In genomic region chr6:29753309-29753644, GRCh38 we compare ENCODE assay signal across 8 cellular contexts. TPM values are rescaled to one million over a fixed set of nuclear protein-coding genes. Genes with fewer than 3 reads are reported as not detected.
A peak's percentile ranks its signal among the peaks of the same experiment; 100 is the strongest.
DNase-seq lines count a peak whose midpoint lies in the region; ATAC-seq and TF ChIP-seq lines count a peak whose summit lies in the region.

No MANE protein-coding gene starts in this region.

- no peaks in the 10 kb centered on the region for H3K27me3 ChIP-seq in HCT116 (ENCODE audit: insufficient read depth, low read length)
- H3K27me3 ChIP-seq in neuronal stem cell (ENCODE audit: control insufficient read depth in 3 of 3, insufficient read depth in 3 of 3, low read depth in 1 of 3, low read length in 3 of 3): peaks cover 9 to 47% (median 39%) of the 10 kb centered on the region in 3 experiments

- H3K79me1 ChIP-seq in neuronal stem cell (ENCODE audit: low read depth, low read length): no peaks in the 10 kb centered on the region

- peak overlapping the region; percentile 97 for H2AFZ ChIP-seq in HCT116 (ENCODE audit: low read depth, low read length, poor library complexity, severe bottlenecking)
- no peak overlapping the region for H2AFZ ChIP-seq in neuronal stem cell (ENCODE audit: low read length)

- H3K4me2 ChIP-seq in HCT116 (ENCODE audit: low read length) (peak overlapping the region; percentile 88), neuronal stem cell (ENCODE audit: insufficient read depth, low read length, poor library complexity, severe bottlenecking) (no peak overlapping the region)

- H3K27me3 Mint-ChIP-seq in activated CD4-positive, alpha-beta memory T cell treated with anti-CD3 and anti-CD28 coated beads for 36 hours: peaks cover 11% of the 10 kb centered on the region

- H4K20me1 ChIP-seq in HCT116 (ENCODE audit: insufficient read depth): no peaks in the 10 kb centered on the region

- H3K27ac ChIP-seq in HCT116 (ENCODE audit: low read depth, low read length) (no peak overlapping the region; the same call in 1 of the 2 replicates), skin epidermis (peak overlapping the region in 14 of 21 experiments; percentile 66 to 88 (median 86)), neuronal stem cell (replicated peaks; ENCODE audit: low read length) (no peak overlapping the region)

- H3K4me1 ChIP-seq in HCT116 (ENCODE audit: control insufficient read depth in 1 of 2, insufficient read depth in 2 of 2, low read length in 2 of 2) (peaks cover 0 to 21% of the 10 kb centered on the region in 2 experiments; a peak in 2 of 4 replicates), neuronal stem cell (ENCODE audit: control insufficient read depth in 2 of 2, insufficient read depth in 1 of 2, low read depth in 1 of 2, low read length in 2 of 2) (peaks cover 0 to 11% of the 10 kb centered on the region in 2 donors)

- H2BK12ac ChIP-seq in neuronal stem cell (ENCODE audit: low read length): no peak overlapping the region

- no peak overlapping the region for H2BK15ac ChIP-seq in neuronal stem cell (ENCODE audit: low read length)

- TF ChIP-seq POLR2A in HCT116 (IDR thresholded peaks at IDR 0.05; ENCODE audit: borderline replicate concordance, extremely low read depth, insufficient read depth, insufficient read length): no peak

- H3K4me3 ChIP-seq in HCT116 (replicated peaks in 1 of 2; ENCODE audit: low read depth in 1 of 2, low read length in 2 of 2) (peak overlapping the region; percentile 63 to 83), fibroblast of villous mesenchyme (ENCODE audit: low read depth, low read length) (peak overlapping the region; percentile 77), skin epidermis (peak overlapping the region; percentile 38 to 65 (median 46)), neuronal stem cell (ENCODE audit: low read length in 2 of 2) (no peak overlapping the region)

- no TSS peak for BruUV-seq in HCT116 (replicated peaks; lab: Mats Ljungman, UMichigan)

- H3K23ac ChIP-seq in neuronal stem cell (ENCODE audit: low read depth, low read length, poor library complexity): no peak overlapping the region

- H3K9ac ChIP-seq in HCT116 (ENCODE audit: low read length) (peak overlapping the region; percentile 15; the same call in 1 of the 2 replicates), neuronal stem cell (ENCODE audit: low read depth, low read length, poor library complexity) (no peak overlapping the region)

- no peak overlapping the region for H4K91ac ChIP-seq in neuronal stem cell (ENCODE audit: low read depth, low read length, poor library complexity)

- H3K4me1 Mint-ChIP-seq in activated CD4-positive, alpha-beta memory T cell treated with anti-CD3 and anti-CD28 coated beads for 36 hours (ENCODE audit: low read depth): peaks cover 18% of the 10 kb centered on the region

- no peaks in the 10 kb centered on the region for H3K79me2 ChIP-seq in HCT116 (ENCODE audit: insufficient read depth, low read length)

- no peaks in the 10 kb centered on the region for H3K9me3 Mint-ChIP-seq in activated CD4-positive, alpha-beta memory T cell treated with anti-CD3 and anti-CD28 coated beads for 36 hours

- RAD21 ChIA-PET in HCT116 (lab: Charles Lee; ENCODE audit: low non-redundant PET in 1 of 2, low total read pairs in 2 of 2, uncharacterized antibody in 2 of 2, unreplicated experiment in 2 of 2): no interaction called here

- H3K4me3 Mint-ChIP-seq in activated CD4-positive, alpha-beta memory T cell treated with anti-CD3 and anti-CD28 coated beads for 36 hours: peak overlapping the region; percentile 90

- intact Hi-C loops in HCT116 (cut with micrococcal nuclease): loop anchor here (5.0 kb wide), 1 partner anchor 46 kb away; no protein-coding TSS in a partner anchor
- intact Hi-C loops in activated CD4-positive, alpha-beta memory T cell treated with anti-CD3 and anti-CD28 coated beads for 36 hours (cut with micrococcal nuclease): loop anchor here (1.0 to 5.0 kb wide), 4 partner anchors 14 to 214 kb away; partner anchors contain the start of gene HLA-G

- no peak overlapping the region for H3K18ac ChIP-seq in neuronal stem cell (ENCODE audit: low read length)

- no peaks in the 10 kb centered on the region for H3K36me3 Mint-ChIP-seq in activated CD4-positive, alpha-beta memory T cell treated with anti-CD3 and anti-CD28 coated beads for 36 hours

- no peak overlapping the region for H3K4ac ChIP-seq in neuronal stem cell (ENCODE audit: low read length)

- no peaks in the 10 kb centered on the region for H3K9me2 ChIP-seq in HCT116 (ENCODE audit: insufficient read depth)

- TF ChIP-seq CTCF in HCT116 (IDR thresholded peaks at IDR 0.05 in 2 of 3, conservative IDR thresholded peaks at IDR 0.05 in 1 of 3; ENCODE audit: borderline replicate concordance in 1 of 3, insufficient read depth in 1 of 3, low read depth in 2 of 3, low read length in 2 of 3): no peak
- no peak for TF ChIP-seq CTCF in fibroblast of villous mesenchyme (IDR thresholded peaks at IDR 0.05; ENCODE audit: insufficient read depth, low read depth, low read length)

- no CpG with 5 or more reads among the region's 4 CpGs for WGBS in neuronal stem cell (ENCODE audit: extremely low coverage in 2 of 2, insufficient read length in 2 of 2, insufficient replicate concordance in 1 of 2), 2 donors

- TF ChIP-seq RAD21 in HCT116 (IDR thresholded peaks at IDR 0.05; ENCODE audit: low read depth): no peak

- no peak overlapping the region for H2BK120ac ChIP-seq in neuronal stem cell (ENCODE audit: low read depth, low read length)

- H3K9me3 ChIP-seq in HCT116 (ENCODE audit: control insufficient read depth in 1 of 2, insufficient read depth in 1 of 2, low read depth in 1 of 2, low read length in 2 of 2) (no peaks in the 10 kb centered on the region), neuronal stem cell (replicated peaks in 1 of 2; ENCODE audit: control insufficient read depth in 2 of 2, insufficient read depth in 1 of 2, low read depth in 1 of 2, low read length in 2 of 2) (peaks cover 0 to 2% of the 10 kb centered on the region in 2 donors)

- H2BK5ac ChIP-seq in neuronal stem cell (ENCODE audit: low read length): no peak overlapping the region

- DNase-seq in HCT116 (ENCODE audit: low read depth, low spot score): no peak
- no peak for DNase-seq in activated CD4-positive, alpha-beta memory T cell treated with anti-CD3 and anti-CD28 coated beads for 36 hours
- no peak for DNase-seq in fibroblast of villous mesenchyme (ENCODE audit: low read depth)
- DNase-seq in neuronal stem cell (ENCODE audit: low spot score): no peak
- DNase-seq in effector CD8-positive, alpha-beta T cell (lab: John Stamatoyannopoulos, UW): no peak
- DNase-seq in mesenteric fat pad (ENCODE audit: low spot score): no peak
- no peak for DNase-seq in NCI-H146 (lab: John Stamatoyannopoulos, UW)

- POLR2A ChIA-PET in HCT116 (lab: Charles Lee): no interaction called here
- POLR2A ChIA-PET in activated CD4-positive, alpha-beta memory T cell treated with anti-CD3 and anti-CD28 coated beads for 36 hours (lab: Charles Lee): no interaction called here

- ATAC-seq in HCT116: no peak

- H3K36me3 ChIP-seq in HCT116 (ENCODE audit: control insufficient read depth in 1 of 2, insufficient read depth in 2 of 2, low read length in 2 of 2) (no peaks in the 10 kb centered on the region), neuronal stem cell (replicated peaks in 1 of 2; ENCODE audit: control insufficient read depth in 2 of 2, insufficient read depth in 2 of 2, low read length in 2 of 2) (no peaks in the 10 kb centered on the region)

- no peak overlapping the region for H3K14ac ChIP-seq in neuronal stem cell (ENCODE audit: low read length)

- no peak overlapping the region for H2AK5ac ChIP-seq in neuronal stem cell (ENCODE audit: low read depth, low read length)

- peak overlapping the region; percentile 81 for H3K27ac Mint-ChIP-seq in activated CD4-positive, alpha-beta memory T cell treated with anti-CD3 and anti-CD28 coated beads for 36 hours

- CTCF ChIA-PET in HCT116 (lab: Charles Lee): interaction anchor here (0.7 to 1.6 kb wide), 4 partner anchors 10 to 100 kb away, joined by 4 to 10 read pairs (median 6); no protein-coding TSS in a partner anchor
- CTCF ChIA-PET in activated CD4-positive, alpha-beta memory T cell treated with anti-CD3 and anti-CD28 coated beads for 36 hours (lab: Charles Lee): interaction anchor here (1.0 to 8.7 kb wide), 18 partner anchors 9 to 104 kb away, joined by 3 to 103 read pairs (median 6); no protein-coding TSS in a partner anchor

- no peak overlapping the region for H4K8ac ChIP-seq in neuronal stem cell (ENCODE audit: low read depth, low read length)

TF ChIP-seq in HCT116, 20 proteins besides CTCF, POLR2A, EP300 and RAD21:
- TF ChIP-seq ZBTB33 (IDR thresholded peaks at IDR 0.05; ENCODE audit: extremely low read depth, insufficient replicate concordance, low read length): no peak
- TF ChIP-seq POLR2AphosphoS5 (IDR thresholded peaks at IDR 0.05; ENCODE audit: low read depth, low read length): no peak
- TF ChIP-seq ZFX (IDR thresholded peaks at IDR 0.05): no peak
- no peak for TF ChIP-seq ZNF274 (IDR thresholded peaks at IDR 0.05; ENCODE audit: low read depth, low read length)
- TF ChIP-seq SP1 (IDR thresholded peaks at IDR 0.05; ENCODE audit: low read depth): 0 out of 2 replicates have a peak, but pooled peaks have one; percentile 1
- TF ChIP-seq SRF (IDR thresholded peaks at IDR 0.05; ENCODE audit: low read depth): no peak
- TF ChIP-seq EZH2 (IDR thresholded peaks at IDR 0.05): no peak

RNA-seq across cellular contexts. Expression of gene HLA-F, which starts 30.0 kb away (rescaled TPM):
- 24.6 TPM for total RNA-seq in HCT116 (2021; ENCODE audit: unreplicated experiment)
- 35.5 and 49.9 TPM in 2 replicates for polyA plus RNA-seq in HCT116 (2012)
- total RNA-seq in activated CD4-positive, alpha-beta memory T cell treated with anti-CD3 and anti-CD28 coated beads for 36 hours: 100 to 1,000 TPM; 256 to 270 TPM
- total RNA-seq in fibroblast of villous mesenchyme: 27.2 and 42.2 TPM in 2 replicates
- polyA plus RNA-seq in neuronal stem cell (2013, experiment 1 of 2): 2.6 TPM
- polyA plus RNA-seq in neuronal stem cell (2013, experiment 2 of 2): 2.2 TPM
- 66.5 TPM for total RNA-seq in mesenteric fat pad

Comparison
In these comparisons a context has a peak if more than half of its experiments do, and no peak if none do; other contexts are left out.
1. H3K27ac ChIP-seq: peak in skin epidermis (14 of 21); none in HCT116 (single experiment) and neuronal stem cell (single experiment).
2. H3K4me3 ChIP-seq: peak in HCT116 (2 of 2), fibroblast of villous mesenchyme (single experiment) and skin epidermis (7 of 7); none in neuronal stem cell (0 of 2).